2 cellular contexts compared by ENCODE assay signal in the genomic region with DNA sequence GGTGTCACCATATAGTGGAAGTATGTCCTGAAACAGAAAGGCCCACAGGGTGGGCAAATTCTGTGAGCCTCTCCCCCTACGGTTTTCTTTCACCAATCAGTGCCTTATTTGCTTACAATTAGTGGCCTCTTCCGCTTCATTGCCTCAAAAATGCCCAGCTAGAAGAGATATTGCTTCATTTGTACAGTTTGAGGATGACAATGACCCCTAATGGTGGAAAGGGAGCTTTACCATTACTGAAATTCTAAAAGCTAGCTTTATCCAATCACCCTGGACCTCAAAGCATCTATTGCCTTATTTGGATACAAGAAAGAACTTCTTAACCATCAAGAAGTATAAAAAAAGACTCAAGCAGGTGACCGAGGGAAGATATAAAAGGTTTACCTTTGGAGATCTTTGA.
TF ChIP-seq lines count a peak whose summit lies in the region.

No MANE protein-coding gene starts in this region.

TF ChIP-seq in HepG2, 621 proteins besides CTCF, POLR2A, EP300 and RAD21:
- TF ChIP-seq SRF (IDR thresholded peaks at IDR 0.05; ENCODE audit: low read depth, low read length) (peak; percentile 25; the same call in 1 of the 2 replicates), ISL2 (CRISPR knock-in tag; IDR thresholded peaks at IDR 0.05) (no peak)

TF ChIP-seq in H1, 55 proteins besides CTCF, POLR2A, EP300 and RAD21:
- TF ChIP-seq SRF (IDR thresholded peaks at IDR 0.05; ENCODE audit: low read depth, low read length) (peak; percentile 67; the same call in 1 of the 2 replicates), GTF2F1 (IDR thresholded peaks at IDR 0.05; ENCODE audit: borderline replicate concordance, low read depth, low read length) (no peak)
